Comparison of ENCODE assay signal across 11 cellular contexts in the genomic region with DNA sequence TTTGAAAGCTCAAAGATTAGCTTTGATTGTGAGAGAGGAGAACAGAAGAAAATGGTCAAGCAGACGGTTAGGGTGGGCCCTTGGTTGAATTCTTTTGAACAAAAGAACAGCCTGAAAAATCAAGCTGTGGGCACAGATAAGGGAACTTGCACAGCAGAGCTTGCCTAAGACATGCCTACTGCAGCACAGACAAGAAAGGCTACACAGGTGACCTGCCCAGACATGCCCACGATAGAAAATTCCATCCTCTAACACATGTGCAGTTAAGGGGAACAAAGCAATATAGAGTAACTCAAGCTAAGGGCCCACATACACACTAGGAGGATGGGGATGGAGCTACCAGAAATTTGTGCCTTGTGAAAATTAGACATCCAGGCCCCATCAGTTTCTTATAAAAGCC.
DNase-seq lines count a peak whose midpoint lies in the region; ATAC-seq lines count a peak whose summit lies in the region.
"Had no signal": no experiment of that assay in that cellular context is flagged by ENCODE, and none has a peak within 500 bp of the region (broad histone marks: within the 10 kb centered on the region; RNA-seq: fewer than 3 reads in every experiment).

No MANE protein-coding gene starts in this region.

- no peaks in the 10 kb centered on the region for H3K27me3 Mint-ChIP-seq in stimulated activated naive CD8-positive, alpha-beta T cell treated with anti-CD3 and anti-CD28 coated beads, Interleukin-15, amount 100 ng/mL, for 72 hours

- peak; percentile 7 to 50 for DNase-seq in NCI-H526 (lab: John Stamatoyannopoulos, UW)
- DNase-seq in fibroblast of peridontal ligament (ENCODE audit: extremely low read depth) = peak; percentile 2
- no peak for DNase-seq in EL
- DNase-seq in stimulated activated naive CD8-positive, alpha-beta T cell treated with anti-CD3 and anti-CD28 coated beads, Interleukin-15, amount 100 ng/mL, for 72 hours = no peak
- no peak for DNase-seq in NCI-H524 (lab: John Stamatoyannopoulos, UW)
- DNase-seq: MG63; stimulated activated naive CD4-positive, alpha-beta T cell treated with Interleukin-2 at 50 U/mL for 16 hours had no signal

- H3K4me1 Mint-ChIP-seq in stimulated activated naive CD8-positive, alpha-beta T cell treated with anti-CD3 and anti-CD28 coated beads, Interleukin-15, amount 100 ng/mL, for 72 hours = no peaks in the 10 kb centered on the region
- H3K4me1 Mint-ChIP-seq: CD14-positive monocyte had no signal

- H3K4me3 Mint-ChIP-seq in stimulated activated naive CD8-positive, alpha-beta T cell treated with anti-CD3 and anti-CD28 coated beads, Interleukin-15, amount 100 ng/mL, for 72 hours = no peak overlapping the region
- H3K4me3 Mint-ChIP-seq: CD14-positive monocyte had no signal

- no peaks in the 10 kb centered on the region for H3K9me3 Mint-ChIP-seq in stimulated activated naive CD8-positive, alpha-beta T cell treated with anti-CD3 and anti-CD28 coated beads, Interleukin-15, amount 100 ng/mL, for 72 hours

- H3K27ac Mint-ChIP-seq in stimulated activated naive CD8-positive, alpha-beta T cell treated with anti-CD3 and anti-CD28 coated beads, Interleukin-15, amount 100 ng/mL, for 72 hours = peak overlapping the region in 1 of 2 donors; percentile 52

- ATAC-seq in GM18498 (IDR thresholded peaks at IDR 0.05; ENCODE audit: unreplicated experiment) = peak; percentile 81
- ATAC-seq in HG02588 (IDR thresholded peaks at IDR 0.05; ENCODE audit: unreplicated experiment) = peak; percentile 76
- no peak for ATAC-seq in stimulated activated naive CD8-positive, alpha-beta T cell treated with anti-CD3 and anti-CD28 coated beads, Interleukin-15, amount 100 ng/mL, for 72 hours
- no peak for ATAC-seq in HG03342 (IDR thresholded peaks at IDR 0.05; ENCODE audit: unreplicated experiment)

Comparison
In these comparisons a context has a peak if more than half of its experiments do, and no peak if none do; other contexts are left out.
1. ATAC-seq: peak in GM18498 (single experiment) and HG02588 (single experiment); none in stimulated activated naive CD8-positive, alpha-beta T cell treated with anti-CD3 and anti-CD28 coated beads, Interleukin-15, amount 100 ng/mL, for 72 hours (single experiment) and HG03342 (single experiment).
2. DNase-seq: peak in NCI-H526 (2 of 2) and fibroblast of peridontal ligament (single experiment); none in EL (single experiment), stimulated activated naive CD8-positive, alpha-beta T cell treated with anti-CD3 and anti-CD28 coated beads, Interleukin-15, amount 100 ng/mL, for 72 hours (0 of 2) and NCI-H524 (0 of 2).